1 cellular context compared by ENCODE assay signal in genomic region chr16:59342669-59343068, GRCh38.
TF ChIP-seq lines count a peak whose summit lies in the region.

No MANE protein-coding gene starts in this region.

TF ChIP-seq in H1, 55 proteins besides CTCF, POLR2A, EP300 and RAD21:
- TF ChIP-seq SAP30 (IDR thresholded peaks at IDR 0.05; ENCODE audit: insufficient read depth, insufficient replicate concordance, low read length) (no peak), SUZ12 (IDR thresholded peaks at IDR 0.05; ENCODE audit: low read length) (no peak), ZNF274 (IDR thresholded peaks at IDR 0.05; ENCODE audit: borderline replicate concordance, extremely low read depth, low read length) (no peak), SRF (IDR thresholded peaks at IDR 0.05; ENCODE audit: low read depth, low read length) (no peak), BCL11A (IDR thresholded peaks at IDR 0.05; ENCODE audit: low read depth in 2 of 2, low read length in 2 of 2) (no peak), SIRT6 (IDR thresholded peaks at IDR 0.05; ENCODE audit: low read length) (no peak), KDM5A (IDR thresholded peaks at IDR 0.05; ENCODE audit: low read length) (no peak), CHD7 (IDR thresholded peaks at IDR 0.05; ENCODE audit: insufficient replicate concordance, low read length) (no peak), RXRA (IDR thresholded peaks at IDR 0.05; ENCODE audit: insufficient read depth, low read depth, low read length) (no peak), YY1 (IDR thresholded peaks at IDR 0.05; ENCODE audit: low read depth, low read length) (no peak), SP2 (IDR thresholded peaks at IDR 0.05; ENCODE audit: low read length) (no peak), CBX8 (IDR thresholded peaks at IDR 0.05; ENCODE audit: borderline replicate concordance, low read depth, low read length) (no peak), EGR1 (IDR thresholded peaks at IDR 0.05; ENCODE audit: borderline replicate concordance, low read depth, low read length) (no peak), EZH2 (IDR thresholded peaks at IDR 0.05; ENCODE audit: low read depth, low read length, severe bottlenecking) (no peak), RNF2 (IDR thresholded peaks at IDR 0.05; ENCODE audit: borderline replicate concordance, low read depth, low read length, missing control alignments, poor library complexity, severe bottlenecking) (no peak), TAF1 (IDR thresholded peaks at IDR 0.05; ENCODE audit: low read depth, low read length) (no peak)
TF ChIP-seq in H1: peak in this region for 0.
